In the genomic region with DNA sequence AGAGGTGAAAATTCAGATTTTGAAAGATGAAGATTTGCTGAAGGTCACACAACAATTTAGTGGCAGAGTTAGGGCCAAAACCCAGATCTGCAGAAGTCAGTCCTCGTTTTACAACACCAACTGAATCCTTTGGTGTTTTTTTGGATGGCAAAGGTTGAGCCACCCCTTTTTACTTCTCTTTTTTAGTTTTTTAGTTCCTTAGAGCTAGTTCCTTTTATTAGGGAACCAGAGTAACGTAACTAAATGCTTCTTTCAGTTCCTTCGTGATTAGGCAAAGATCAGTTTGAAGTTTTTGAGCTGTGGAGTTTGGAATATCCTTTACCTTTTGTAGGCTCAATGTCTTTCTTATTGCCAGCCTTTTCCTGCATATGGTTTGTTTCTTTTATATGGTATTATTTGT, we compare ENCODE assay signal across 1 cellular context.
TF ChIP-seq lines count a peak whose summit lies in the region.

No MANE protein-coding gene starts in this region.

TF ChIP-seq in GM12878, 131 proteins besides CTCF, POLR2A, EP300 and RAD21 (continued from another document):
- TF ChIP-seq HSF1 (IDR thresholded peaks at IDR 0.05; ENCODE audit: low read depth, low read length) (no peak), IRF4 (IDR thresholded peaks at IDR 0.05; ENCODE audit: low read depth, low read length) (no peak), FOXM1 (IDR thresholded peaks at IDR 0.05; ENCODE audit: low read depth, low read length) (no peak), ZNF207 (IDR thresholded peaks at IDR 0.05; ENCODE audit: borderline replicate concordance) (no peak), TARDBP (IDR thresholded peaks at IDR 0.05; ENCODE audit: borderline replicate concordance) (no peak), SMC3 (IDR thresholded peaks at IDR 0.05; ENCODE audit: borderline replicate concordance, low read length) (no peak), RELB (IDR thresholded peaks at IDR 0.05; ENCODE audit: low read depth) (peak; percentile 58; the same call in 1 of the 2 replicates), NFIC (IDR thresholded peaks at IDR 0.05; ENCODE audit: low read depth, low read length) (no peak), GATAD2B (conservative IDR thresholded peaks at IDR 0.05; ENCODE audit: low read depth) (no peak), DPF2 (IDR thresholded peaks at IDR 0.05) (0 out of 2 replicates have a peak, but pooled peaks have one; percentile 37), MYC (IDR thresholded peaks at IDR 0.05; ENCODE audit: insufficient read depth, insufficient read length, insufficient replicate concordance, low read length, severe bottlenecking) (no peak), ASH2L (IDR thresholded peaks at IDR 0.05; ENCODE audit: borderline replicate concordance, low read depth) (no peak)
